Comparison of ENCODE assay signal across 1 cellular context in genomic region chr2:218000137-218000536, GRCh38.
TF ChIP-seq lines count a peak whose summit lies in the region.

No MANE protein-coding gene starts in this region.

TF ChIP-seq in IMR-90, 13 proteins besides CTCF, POLR2A, EP300 and RAD21 (continued from another document):
- TF ChIP-seq CHD1 (IDR thresholded peaks at IDR 0.05; ENCODE audit: low read depth, low read length) (no peak), FOS (IDR thresholded peaks at IDR 0.05; ENCODE audit: low read depth, low read length) (no peak), RCOR1 (IDR thresholded peaks at IDR 0.05; ENCODE audit: insufficient replicate concordance, low read length) (no peak)
